Comparison of ENCODE assay signal across 8 cellular contexts in the genomic region with DNA sequence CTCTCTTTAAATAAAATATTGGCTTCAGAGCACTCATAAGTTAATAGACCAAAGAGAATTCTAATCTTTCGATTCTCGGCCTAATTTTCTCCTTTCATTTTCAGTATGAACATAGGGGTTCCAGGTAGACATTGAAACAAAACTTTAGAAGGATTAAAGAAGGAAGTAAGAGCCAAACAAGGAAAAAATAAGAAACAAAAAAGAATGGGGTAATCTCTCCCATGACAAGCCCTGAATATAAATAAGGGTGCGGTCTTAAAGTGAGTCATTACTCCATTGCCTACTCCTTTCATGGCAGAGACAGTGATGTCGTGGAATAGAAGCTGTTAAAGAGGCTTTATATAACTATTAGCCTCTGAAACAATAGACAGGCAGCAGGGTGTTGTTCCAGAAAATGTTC.
DNase-seq lines count a peak whose midpoint lies in the region; ATAC-seq, FAIRE-seq and TF ChIP-seq lines count a peak whose summit lies in the region.

No MANE protein-coding gene starts in this region.

- FAIRE-seq in GM19239 (lab: Jason Lieb, UNC): peak; percentile 59

- peak; percentile 38 for DNase-seq in AG08396 (ENCODE audit: low spot score)
- DNase-seq in GM19239 (ENCODE audit: insufficient read length, low spot score): no peak
- DNase-seq in choroid plexus epithelial cell (ENCODE audit: low read depth): peak; percentile 48
- no peak for DNase-seq in COLO668 (lab: John Stamatoyannopoulos, UW; ENCODE audit: unreplicated experiment)
- no peak for DNase-seq in hippocampal formation (lab: John Stamatoyannopoulos, UW)
- DNase-seq in ureter (ENCODE audit: low spot score): no peak
- DNase-seq in activated naive CD4-positive, alpha-beta T cell (lab: John Stamatoyannopoulos, UW): no peak

- peak; percentile 75 for ATAC-seq in HG03378 (IDR thresholded peaks at IDR 0.05; ENCODE audit: unreplicated experiment)

- no peak overlapping the region for H3K4me3 ChIP-seq in choroid plexus epithelial cell (ENCODE audit: low read depth, low read length)

- TF ChIP-seq CTCF in choroid plexus epithelial cell (conservative IDR thresholded peaks at IDR 0.05; ENCODE audit: low read depth, low read length): no peak

Comparison
In these comparisons a context has a peak if more than half of its experiments do, and no peak if none do; other contexts are left out.
1. DNase-seq: peak in AG08396 (single experiment) and choroid plexus epithelial cell (single experiment); none in GM19239 (single experiment), COLO668 (single experiment), hippocampal formation (0 of 2), ureter (single experiment) and activated naive CD4-positive, alpha-beta T cell (0 of 4).